Comparison of ENCODE assay signal across 1 cellular context in the genomic region with DNA sequence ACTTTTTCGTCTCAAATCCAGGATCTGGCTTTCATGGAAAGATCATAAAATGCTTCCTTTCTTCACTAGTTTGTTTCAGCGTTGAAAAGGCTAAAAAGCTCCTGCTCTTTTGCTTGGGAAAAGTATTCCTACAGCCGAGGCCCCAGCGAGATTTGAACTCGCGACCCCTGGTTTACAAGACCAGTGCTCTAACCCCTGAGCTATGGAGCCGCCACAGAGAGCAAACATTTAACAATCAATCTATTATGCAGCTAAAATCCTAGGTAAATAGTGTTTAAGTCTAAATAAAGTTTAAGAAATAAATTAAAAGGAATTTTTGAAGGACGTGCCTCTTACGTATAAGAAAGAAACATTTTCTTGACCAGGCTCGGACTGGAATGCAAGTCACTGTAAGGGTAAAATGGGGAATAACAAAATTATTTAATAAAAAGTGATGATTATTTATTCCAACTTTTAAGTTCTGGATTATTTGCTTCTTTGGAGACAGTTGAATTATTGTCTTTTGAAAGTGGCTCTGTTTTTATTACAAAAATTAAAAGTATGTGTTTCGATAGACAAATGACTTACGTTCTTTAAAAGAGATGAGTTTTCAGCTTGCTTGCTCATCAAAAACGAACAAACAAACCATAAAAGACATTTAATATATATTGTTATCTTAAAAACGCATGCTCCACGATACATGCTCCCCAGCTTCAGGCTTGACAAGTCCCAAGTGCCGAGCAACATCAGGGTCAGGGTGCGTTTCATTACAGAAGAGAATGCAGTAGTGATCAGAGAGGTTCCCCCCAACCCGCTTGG.
TF ChIP-seq lines count a peak whose summit lies in the region.

No MANE protein-coding gene starts in this region.

TF ChIP-seq in GM12878, 131 proteins besides CTCF, POLR2A, EP300 and RAD21 (continued from another document):
- TF ChIP-seq BHLHE40 (IDR thresholded peaks at IDR 0.05; ENCODE audit: borderline replicate concordance in 1 of 2, low read depth in 2 of 2, low read length in 1 of 2): no peak
- no peak for TF ChIP-seq ATF7 (IDR thresholded peaks at IDR 0.05; ENCODE audit: low read depth)
- TF ChIP-seq PAX5 (IDR thresholded peaks at IDR 0.05; ENCODE audit: borderline replicate concordance, low read depth, low read length): no peak
- peak; percentile 78 for TF ChIP-seq ZBTB40 (IDR thresholded peaks at IDR 0.05; ENCODE audit: borderline replicate concordance)
- no peak for TF ChIP-seq HDAC6 (IDR thresholded peaks at IDR 0.05; ENCODE audit: unreplicated experiment)
- TF ChIP-seq SUPT20H (IDR thresholded peaks at IDR 0.05; ENCODE audit: borderline replicate concordance, control insufficient read depth, low read depth, low read length): no peak
- TF ChIP-seq MEF2A (IDR thresholded peaks at IDR 0.05; ENCODE audit: insufficient read depth, low read depth, low read length): peak; percentile 38; the same call in 1 of the 2 replicates
TF ChIP-seq in GM12878: peak in this region for 17.
